ENCODE assay signal across 9 cellular contexts in the genomic region with DNA sequence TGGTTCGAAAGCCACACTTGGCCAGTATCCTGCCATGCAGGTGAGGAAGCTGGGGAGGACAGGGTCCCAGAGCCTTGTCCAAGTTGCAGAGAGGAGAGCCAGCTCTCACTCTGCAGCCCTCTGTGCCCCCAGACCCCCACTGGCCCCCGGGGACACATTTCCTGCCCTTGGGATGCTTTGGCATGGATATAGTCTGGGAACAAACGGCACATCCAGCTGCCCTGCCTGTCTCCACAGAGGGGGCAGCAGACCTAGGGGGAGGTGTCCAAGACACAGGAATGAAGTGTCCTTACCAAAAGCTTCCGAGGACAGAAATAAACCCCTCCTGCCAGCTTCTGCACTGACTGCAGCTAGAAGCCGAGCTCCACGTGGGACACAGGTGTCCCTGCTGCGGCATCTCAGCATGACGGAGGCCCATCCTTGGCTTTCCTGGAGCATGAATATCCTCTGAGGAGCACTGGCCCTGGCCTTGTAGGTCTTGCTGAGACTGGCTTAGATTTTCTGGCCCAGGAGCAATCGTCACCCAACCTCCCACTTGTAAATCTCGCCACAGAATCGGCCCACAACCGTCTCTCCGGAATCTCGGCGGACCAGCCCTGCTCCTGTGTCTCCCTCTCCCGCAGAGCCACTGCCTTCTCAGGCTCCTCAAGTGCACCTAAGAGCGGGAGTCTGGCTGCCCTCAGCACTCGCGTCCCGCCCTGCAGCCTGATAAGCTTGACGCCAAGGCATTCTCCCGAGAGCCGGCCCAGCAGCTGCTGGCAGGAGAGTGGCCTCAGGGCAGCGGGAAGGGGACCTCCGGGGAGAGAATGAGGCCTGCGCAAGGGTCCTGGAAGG. TPM values are rescaled to one million over a fixed set of nuclear protein-coding genes. Genes with fewer than 3 reads are reported as not detected.
DNase-seq lines count a peak whose midpoint lies in the region; ATAC-seq and TF ChIP-seq lines count a peak whose summit lies in the region.
"Had no signal": no experiment of that assay in that cellular context is flagged by ENCODE, and none has a peak within 500 bp of the region (broad histone marks: within the 10 kb centered on the region; RNA-seq: fewer than 3 reads in every experiment).

No MANE protein-coding gene starts in this region.

- no peak for ATAC-seq in GM21619 (IDR thresholded peaks at IDR 0.05; ENCODE audit: unreplicated experiment)

- peaks cover 40% of the 10 kb centered on the region for H3K4me1 Mint-ChIP-seq in activated CD4-positive, alpha-beta memory T cell treated with anti-CD3 and anti-CD28 coated beads, Interleukin-2, amount 10 ng/mL, durations not matched to agents 7 days and 5 days

- H4K91ac ChIP-seq in neuronal stem cell (ENCODE audit: low read depth, low read length, poor library complexity) = no peak overlapping the region

- H3K9me3 ChIP-seq in neuronal stem cell (replicated peaks in 1 of 2; ENCODE audit: control insufficient read depth in 2 of 2, insufficient read depth in 1 of 2, low read depth in 1 of 2, low read length in 2 of 2) = no peaks in the 10 kb centered on the region

- no CpG with 5 or more reads among the region's 26 CpGs for WGBS in neuronal stem cell (ENCODE audit: extremely low coverage in 2 of 2, insufficient read length in 2 of 2, insufficient replicate concordance in 1 of 2), 2 donors

- H3K9ac ChIP-seq in neuronal stem cell (ENCODE audit: low read depth, low read length, poor library complexity) = peak overlapping the region; percentile 98

- no peak overlapping the region for H2BK15ac ChIP-seq in neuronal stem cell (ENCODE audit: low read length)

- POLR2A ChIA-PET in activated CD4-positive, alpha-beta memory T cell treated with anti-CD3 and anti-CD28 coated beads, Interleukin-2, amount 10 ng/mL, durations not matched to agents 7 days and 5 days (lab: Charles Lee) = interaction anchor here (0.7 to 2.3 kb wide), 8 partner anchors 11 to 473 kb away, joined by 3 to 7 read pairs (median 4); partner anchors contain the start of genes METTL26, POLR3K, RAB11FIP3 and SNRNP25

- CTCF ChIA-PET in activated CD4-positive, alpha-beta memory T cell treated with anti-CD3 and anti-CD28 coated beads, Interleukin-2, amount 10 ng/mL, durations not matched to agents 7 days and 5 days (lab: Charles Lee) = interaction anchor here (0.6 to 1.1 kb wide), 3 partner anchors 110 to 293 kb away, joined by 3 to 4 read pairs (median 3); partner anchors contain the start of gene RHOT2

- TF ChIP-seq CTCF in HL-60 (IDR thresholded peaks at IDR 0.05; ENCODE audit: insufficient read depth, low read length) = no peak
- no peak for TF ChIP-seq CTCF in fibroblast of the aortic adventitia (IDR thresholded peaks at IDR 0.05; ENCODE audit: insufficient read depth, low read length)

- H3K27me3 ChIP-seq in HL-60 (ENCODE audit: insufficient read depth, poor library complexity, severe bottlenecking) (no peaks in the 10 kb centered on the region), neuronal stem cell (ENCODE audit: control insufficient read depth in 3 of 3, insufficient read depth in 3 of 3, low read depth in 1 of 3, low read length in 3 of 3) (no peaks in the 10 kb centered on the region)

- H2AFZ ChIP-seq in neuronal stem cell (ENCODE audit: low read length) = peak overlapping the region; percentile 93

- peak overlapping the region; percentile 99 for H3K18ac ChIP-seq in neuronal stem cell (ENCODE audit: low read length)

- H3K4me1 ChIP-seq in neuronal stem cell (ENCODE audit: control insufficient read depth in 2 of 2, insufficient read depth in 1 of 2, low read depth in 1 of 2, low read length in 2 of 2) = peaks cover 20 to 23% of the 10 kb centered on the region in 2 donors

- H3K27ac Mint-ChIP-seq in activated CD4-positive, alpha-beta memory T cell treated with anti-CD3 and anti-CD28 coated beads, Interleukin-2, amount 10 ng/mL, durations not matched to agents 7 days and 5 days = peak overlapping the region; percentile 97

- H2BK12ac ChIP-seq in neuronal stem cell (ENCODE audit: low read length) = no peak overlapping the region

- peaks cover 8 to 42% of the 10 kb centered on the region in 2 donors for H3K36me3 ChIP-seq in neuronal stem cell (replicated peaks in 1 of 2; ENCODE audit: control insufficient read depth in 2 of 2, insufficient read depth in 2 of 2, low read length in 2 of 2)

- peaks cover 25% of the 10 kb centered on the region for H3K79me1 ChIP-seq in neuronal stem cell (ENCODE audit: low read depth, low read length)

- H3K27ac ChIP-seq in HL-60 (replicated peaks) (peak overlapping the region; percentile 88), neuronal stem cell (replicated peaks; ENCODE audit: low read length) (no peak overlapping the region)

- peak overlapping the region; percentile 48 for H2AK5ac ChIP-seq in neuronal stem cell (ENCODE audit: low read depth, low read length)

- H2BK120ac ChIP-seq in neuronal stem cell (ENCODE audit: low read depth, low read length) = no peak overlapping the region

- H3K4me3 Mint-ChIP-seq in activated CD4-positive, alpha-beta memory T cell treated with anti-CD3 and anti-CD28 coated beads, Interleukin-2, amount 10 ng/mL, durations not matched to agents 7 days and 5 days = peak overlapping the region; percentile 76

- no peak overlapping the region for H3K4ac ChIP-seq in neuronal stem cell (ENCODE audit: low read length)

- no peak overlapping the region for H3K14ac ChIP-seq in neuronal stem cell (ENCODE audit: low read length)

- H2BK5ac ChIP-seq in neuronal stem cell (ENCODE audit: low read length) = peak overlapping the region; percentile 87

- H3K4me3 ChIP-seq in HL-60 (replicated peaks; ENCODE audit: insufficient read depth, low read length) = peak overlapping the region; percentile 78
- peak overlapping the region; percentile 79 for H3K4me3 ChIP-seq in fibroblast of the aortic adventitia (ENCODE audit: low read depth, low read length)
- H3K4me3 ChIP-seq in neuronal stem cell (ENCODE audit: low read length in 2 of 2) = peak overlapping the region; percentile 94 to 99

- H3K27me3 Mint-ChIP-seq in activated CD4-positive, alpha-beta memory T cell treated with anti-CD3 and anti-CD28 coated beads, Interleukin-2, amount 10 ng/mL, durations not matched to agents 7 days and 5 days = no peaks in the 10 kb centered on the region

- H3K4me2 ChIP-seq in neuronal stem cell (ENCODE audit: insufficient read depth, low read length, poor library complexity, severe bottlenecking) = peak overlapping the region; percentile 95

- DNase-seq in DMS53 treated with DMSO at 0.1 percent for 48 hours (lab: John Stamatoyannopoulos, UW; ENCODE audit: unreplicated experiment) = peak; percentile 20
- DNase-seq in HL-60 (ENCODE audit: low read depth in 1 of 2, low spot score in 1 of 2) = peak in 1 of 2 experiments; percentile 20
- peak; percentile 23 for DNase-seq in activated CD4-positive, alpha-beta memory T cell treated with anti-CD3 and anti-CD28 coated beads, Interleukin-2, amount 10 ng/mL, durations not matched to agents 7 days and 5 days
- peak; percentile 61 for DNase-seq in fibroblast of the aortic adventitia (ENCODE audit: low read depth)
- DNase-seq in neuronal stem cell (ENCODE audit: low spot score) = no peak
- DNase-seq in NCI-H1436 treated with DMSO at 0.1 percent for 48 hours (lab: John Stamatoyannopoulos, UW) = no peak
- DNase-seq in GF-D8 (lab: John Stamatoyannopoulos, UW) = no peak

- no peaks in the 10 kb centered on the region for H3K9me3 Mint-ChIP-seq in activated CD4-positive, alpha-beta memory T cell treated with anti-CD3 and anti-CD28 coated beads, Interleukin-2, amount 10 ng/mL, durations not matched to agents 7 days and 5 days

- H3K36me3 Mint-ChIP-seq in activated CD4-positive, alpha-beta memory T cell treated with anti-CD3 and anti-CD28 coated beads, Interleukin-2, amount 10 ng/mL, durations not matched to agents 7 days and 5 days (ENCODE audit: low read depth) = peaks cover 21% of the 10 kb centered on the region

- H4K8ac ChIP-seq in neuronal stem cell (ENCODE audit: low read depth, low read length) = no peak overlapping the region

- peak overlapping the region; percentile 98 for H3K23ac ChIP-seq in neuronal stem cell (ENCODE audit: low read depth, low read length, poor library complexity)

RNA-seq across cellular contexts. Expression of gene CAPN15, which starts 1.1 kb away (rescaled TPM):
- total RNA-seq in activated CD4-positive, alpha-beta memory T cell treated with anti-CD3 and anti-CD28 coated beads, Interleukin-2, amount 10 ng/mL, durations not matched to agents 7 days and 5 days = 10 to 100 TPM; 91.7 to 93.4 TPM
- 31.6 and 43.9 TPM in 2 replicates for total RNA-seq in fibroblast of the aortic adventitia (ENCODE audit: low replicate concordance)
- polyA plus RNA-seq in neuronal stem cell (2013, experiment 1 of 2) = 19.7 TPM
- polyA plus RNA-seq in neuronal stem cell (2013, experiment 2 of 2) = 19.6 TPM

RNA-seq across cellular contexts. Expression of gene PRR35, which starts 33.8 kb away (rescaled TPM):
- not detected for total RNA-seq in activated CD4-positive, alpha-beta memory T cell treated with anti-CD3 and anti-CD28 coated beads, Interleukin-2, amount 10 ng/mL, durations not matched to agents 7 days and 5 days
- not detected in 2 replicates for total RNA-seq in fibroblast of the aortic adventitia (ENCODE audit: low replicate concordance)
- polyA plus RNA-seq in neuronal stem cell (2013, experiment 1 of 2) = 0.17 TPM
- 0.21 TPM for polyA plus RNA-seq in neuronal stem cell (2013, experiment 2 of 2)
- total RNA-seq: activated CD8-positive, alpha-beta memory T cell treated with anti-CD3 and anti-CD28 coated beads for 36 hours had no signal

RNA-seq across cellular contexts. Expression of gene NHLRC4, which starts 40.4 kb away (rescaled TPM):
- total RNA-seq in activated CD4-positive, alpha-beta memory T cell treated with anti-CD3 and anti-CD28 coated beads, Interleukin-2, amount 10 ng/mL, durations not matched to agents 7 days and 5 days = 1 to 10 TPM; 2.3 to 2.6 TPM
- total RNA-seq in fibroblast of the aortic adventitia (ENCODE audit: low replicate concordance) = 2.0 and 2.5 TPM in 2 replicates
- 0.04 TPM for polyA plus RNA-seq in neuronal stem cell (2013, experiment 1 of 2)
- 0.04 TPM for polyA plus RNA-seq in neuronal stem cell (2013, experiment 2 of 2)

RNA-seq across cellular contexts. Expression of gene PIGQ, which starts 43.4 kb away (rescaled TPM):
- total RNA-seq in activated CD4-positive, alpha-beta memory T cell treated with anti-CD3 and anti-CD28 coated beads, Interleukin-2, amount 10 ng/mL, durations not matched to agents 7 days and 5 days = 10 to 100 TPM; 33.7 to 35.1 TPM
- total RNA-seq in fibroblast of the aortic adventitia (ENCODE audit: low replicate concordance) = 20.7 and 29.1 TPM in 2 replicates
- polyA plus RNA-seq in neuronal stem cell (2013, experiment 1 of 2) = 23.9 TPM
- 22.8 TPM for polyA plus RNA-seq in neuronal stem cell (2013, experiment 2 of 2)

Comparison
In these comparisons a context has a peak if more than half of its experiments do, and no peak if none do; other contexts are left out.
1. DNase-seq: peak in DMS53 treated with DMSO at 0.1 percent for 48 hours (single experiment), activated CD4-positive, alpha-beta memory T cell treated with anti-CD3 and anti-CD28 coated beads, Interleukin-2, amount 10 ng/mL, durations not matched to agents 7 days and 5 days (single experiment) and fibroblast of the aortic adventitia (single experiment); none in neuronal stem cell (single experiment), NCI-H1436 treated with DMSO at 0.1 percent for 48 hours (single experiment) and GF-D8 (single experiment).
2. Peak in every context shown above with its lines, with median percentiles within 50 percentile points of each other: H3K4me3 ChIP-seq.